14 cellular contexts compared by ENCODE assay signal in the genomic region with DNA sequence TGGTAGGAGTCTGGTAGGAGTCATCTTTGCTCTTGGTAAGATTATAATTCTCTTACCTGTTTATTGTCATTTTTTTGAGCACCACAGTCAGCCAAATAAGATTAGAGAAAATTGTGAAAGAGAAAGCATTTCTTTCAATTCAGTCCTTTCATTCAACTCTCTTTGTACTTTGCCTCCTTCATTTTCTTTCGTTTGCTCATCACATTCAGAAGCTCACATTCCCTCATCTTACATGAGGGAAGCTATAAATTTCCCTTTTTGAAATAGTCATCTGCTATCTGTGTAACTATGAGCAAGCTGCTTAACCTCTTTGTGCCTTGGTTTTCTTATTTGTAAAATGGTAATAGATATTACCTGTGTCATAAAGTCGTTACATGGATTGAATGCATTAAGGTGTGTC. TPM values are rescaled to one million over a fixed set of nuclear protein-coding genes. Genes with fewer than 3 reads are reported as not detected.
DNase-seq lines count a peak whose midpoint lies in the region; ATAC-seq and TF ChIP-seq lines count a peak whose summit lies in the region.
"Had no signal": no experiment of that assay in that cellular context is flagged by ENCODE, and none has a peak within 500 bp of the region (broad histone marks: within the 10 kb centered on the region; RNA-seq: fewer than 3 reads in every experiment).

No MANE protein-coding gene starts in this region.

- no peaks in the 10 kb centered on the region for H4K20me1 ChIP-seq in neural cell (ENCODE audit: insufficient read depth)

- H3F3A ChIP-seq in neural cell (ENCODE audit: insufficient read depth, low read length, poor library complexity, severe bottlenecking), result no peaks in the 10 kb centered on the region

- TF ChIP-seq EP300 in esophagus muscularis mucosa (IDR thresholded peaks at IDR 0.05), result no peak
- TF ChIP-seq EP300 in neural cell (conservative IDR thresholded peaks at IDR 0.05; ENCODE audit: poor library complexity, severe bottlenecking), result no peak

- H2AFZ ChIP-seq in neural cell (ENCODE audit: low read depth, low read length), result no peak overlapping the region

- H3K27me3 ChIP-seq in esophagus muscularis mucosa (no peaks in the 10 kb centered on the region), neural cell (ENCODE audit: insufficient read depth, low read depth, low read length) (no peaks in the 10 kb centered on the region), MG63 (no peaks in the 10 kb centered on the region)

- H3K27ac ChIP-seq in esophagus muscularis mucosa (replicated peaks in 1 of 4) (peak overlapping the region in 3 of 4 donors; percentile 25 to 54 (median 35)), neural cell (ENCODE audit: low read length) (peak overlapping the region; percentile 30)

- no peak for TF ChIP-seq CTCF in esophagus muscularis mucosa (IDR thresholded peaks at IDR 0.05)
- TF ChIP-seq CTCF in neural cell (IDR thresholded peaks at IDR 0.05; ENCODE audit: poor library complexity, severe bottlenecking), result no peak

- H3K79me2 ChIP-seq in neural cell (replicated peaks; ENCODE audit: insufficient read depth, low read length), result peaks cover 3% of the 10 kb centered on the region

- no peak for ATAC-seq in GM21360 (IDR thresholded peaks at IDR 0.05; ENCODE audit: unreplicated experiment)
- ATAC-seq: activated CD8-positive, alpha-beta T cell treated with anti-CD3 and anti-CD28 coated beads, Interleukin-2, amount 10 ng/mL, durations not matched to agents 7 days and 5 days; GM12878 had no signal

- H3K9me3 ChIP-seq in esophagus muscularis mucosa (no peaks in the 10 kb centered on the region), neural cell (ENCODE audit: low read length) (no peaks in the 10 kb centered on the region), MG63 (no peaks in the 10 kb centered on the region)

- H3K36me3 ChIP-seq in esophagus muscularis mucosa (no peaks in the 10 kb centered on the region), neural cell (ENCODE audit: insufficient read depth, low read length) (no peaks in the 10 kb centered on the region), MG63 (no peaks in the 10 kb centered on the region)

- no peak for TF ChIP-seq RAD21 in neural cell (conservative IDR thresholded peaks at IDR 0.05)

- no peak overlapping the region for H3K4me2 ChIP-seq in neural cell (ENCODE audit: low read length)

- no peaks in the 10 kb centered on the region for H3K9me2 ChIP-seq in neural cell (ENCODE audit: insufficient read depth, low read length)

- intact Hi-C loops in esophagus muscularis mucosa (cut with DNase I), result no loop called here

- peak; percentile 43 for DNase-seq in NCI-H1105 treated with DMSO at 0.1 percent for 48 hours (lab: John Stamatoyannopoulos, UW)
- no peak for DNase-seq in NCI-H1105 (lab: John Stamatoyannopoulos, UW)
- DNase-seq in NCI-H1417 treated with DMSO at 0.1 percent for 48 hours (lab: John Stamatoyannopoulos, UW), result peak; percentile 19
- DNase-seq in esophagus muscularis mucosa (ENCODE audit: extremely low spot score), result no peak
- DNase-seq in HPDE6-E6E7 (ENCODE audit: extremely low spot score), result no peak
- no peak for DNase-seq in MG63
- DNase-seq: activated CD8-positive, alpha-beta T cell treated with anti-CD3 and anti-CD28 coated beads, Interleukin-2, amount 10 ng/mL, durations not matched to agents 7 days and 5 days; caudate nucleus; CD4-positive, CD25-positive, alpha-beta regulatory T cell; effector memory CD4-positive, alpha-beta T cell; NCI-H1694 had no signal

- 82% methylated on average over 2 of the region's 2 CpGs for WGBS in esophagus muscularis mucosa

- no peak overlapping the region for H3K9ac ChIP-seq in neural cell (ENCODE audit: low read length)

- H3K4me3 ChIP-seq in esophagus muscularis mucosa (no peak overlapping the region), neural cell (ENCODE audit: low read length) (no peak overlapping the region), MG63 (no peak overlapping the region)
- H3K4me3 ChIP-seq: GM12878 had no signal

- H3K4me1 ChIP-seq in esophagus muscularis mucosa, result peaks cover 33 to 74% (median 43%) of the 10 kb centered on the region in 4 donors

- TF ChIP-seq POLR2A in esophagus muscularis mucosa (IDR thresholded peaks at IDR 0.05; ENCODE audit: low read depth), result no peak

TF ChIP-seq in neural cell, 6 proteins besides CTCF, POLR2A, EP300 and RAD21:
- TF ChIP-seq TAF1 (IDR thresholded peaks at IDR 0.05; ENCODE audit: low read depth) (no peak), EZH2 (IDR thresholded peaks at IDR 0.05; ENCODE audit: borderline replicate concordance, insufficient read depth, low read length, poor library complexity, severe bottlenecking) (no peak), MXI1 (conservative IDR thresholded peaks at IDR 0.05; ENCODE audit: poor library complexity, severe bottlenecking) (no peak), POLR2AphosphoS5 (IDR thresholded peaks at IDR 0.05) (no peak), SMC3 (conservative IDR thresholded peaks at IDR 0.05; ENCODE audit: poor library complexity) (no peak)
- TF ChIP-seq, protein P1, sequence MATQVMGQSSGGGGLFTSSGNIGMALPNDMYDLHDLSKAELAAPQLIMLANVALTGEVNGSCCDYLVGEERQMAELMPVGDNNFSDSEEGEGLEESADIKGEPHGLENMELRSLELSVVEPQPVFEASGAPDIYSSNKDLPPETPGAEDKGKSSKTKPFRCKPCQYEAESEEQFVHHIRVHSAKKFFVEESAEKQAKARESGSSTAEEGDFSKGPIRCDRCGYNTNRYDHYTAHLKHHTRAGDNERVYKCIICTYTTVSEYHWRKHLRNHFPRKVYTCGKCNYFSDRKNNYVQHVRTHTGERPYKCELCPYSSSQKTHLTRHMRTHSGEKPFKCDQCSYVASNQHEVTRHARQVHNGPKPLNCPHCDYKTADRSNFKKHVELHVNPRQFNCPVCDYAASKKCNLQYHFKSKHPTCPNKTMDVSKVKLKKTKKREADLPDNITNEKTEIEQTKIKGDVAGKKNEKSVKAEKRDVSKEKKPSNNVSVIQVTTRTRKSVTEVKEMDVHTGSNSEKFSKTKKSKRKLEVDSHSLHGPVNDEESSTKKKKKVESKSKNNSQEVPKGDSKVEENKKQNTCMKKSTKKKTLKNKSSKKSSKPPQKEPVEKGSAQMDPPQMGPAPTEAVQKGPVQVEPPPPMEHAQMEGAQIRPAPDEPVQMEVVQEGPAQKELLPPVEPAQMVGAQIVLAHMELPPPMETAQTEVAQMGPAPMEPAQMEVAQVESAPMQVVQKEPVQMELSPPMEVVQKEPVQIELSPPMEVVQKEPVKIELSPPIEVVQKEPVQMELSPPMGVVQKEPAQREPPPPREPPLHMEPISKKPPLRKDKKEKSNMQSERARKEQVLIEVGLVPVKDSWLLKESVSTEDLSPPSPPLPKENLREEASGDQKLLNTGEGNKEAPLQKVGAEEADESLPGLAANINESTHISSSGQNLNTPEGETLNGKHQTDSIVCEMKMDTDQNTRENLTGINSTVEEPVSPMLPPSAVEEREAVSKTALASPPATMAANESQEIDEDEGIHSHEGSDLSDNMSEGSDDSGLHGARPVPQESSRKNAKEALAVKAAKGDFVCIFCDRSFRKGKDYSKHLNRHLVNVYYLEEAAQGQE (IDR thresholded peaks at IDR 0.05; ENCODE audit: borderline replicate concordance), result no peak

RNA-seq across cellular contexts. Expression of gene PAM, which starts 41.4 kb away (rescaled TPM):
- total RNA-seq in esophagus muscularis mucosa, result 100 to 1,000 TPM; 212 to 250 (median 227) TPM
- polyA plus RNA-seq in neural cell, result 318 and 363 TPM in 2 replicates
- 342 and 369 TPM in 2 replicates for polyA minus RNA-seq in neural cell
- total RNA-seq in MG63 (2014; rRNA removed; shearing (Covaris generic); ENCODE audit: low replicate concordance), result 119 and 122 TPM in 2 replicates

Comparison
In these comparisons a context has a peak if more than half of its experiments do, and no peak if none do; other contexts are left out.
1. DNase-seq: peak in NCI-H1105 treated with DMSO at 0.1 percent for 48 hours (single experiment) and NCI-H1417 treated with DMSO at 0.1 percent for 48 hours (single experiment); none in NCI-H1105 (single experiment), esophagus muscularis mucosa (single experiment), HPDE6-E6E7 (single experiment) and MG63 (single experiment).